ENCODE assay signal across 13 cellular contexts in genomic region chr1:10401281-10401680, GRCh38. TPM values are rescaled to one million over a fixed set of nuclear protein-coding genes. Genes with fewer than 3 reads are reported as not detected.
DNase-seq lines count a peak whose midpoint lies in the region; ATAC-seq and TF ChIP-seq lines count a peak whose summit lies in the region.
"Had no signal": no experiment of that assay in that cellular context is flagged by ENCODE, and none has a peak within 500 bp of the region (broad histone marks: within the 10 kb centered on the region; RNA-seq: fewer than 3 reads in every experiment).

No MANE protein-coding gene starts in this region.

- peaks cover 32% of the 10 kb centered on the region for H4K20me1 ChIP-seq in neural progenitor cell (ENCODE audit: low read depth)

- H3K27me3 ChIP-seq in neural progenitor cell = no peaks in the 10 kb centered on the region
- H3K27me3 ChIP-seq: brain microvascular endothelial cell had no signal

- intact Hi-C loops in Calu3 (cut with micrococcal nuclease; ENCODE audit: unreplicated experiment) = no loop called here

- CTCF ChIA-PET in Calu3 (lab: Charles Lee) = no interaction called here

- H3K4me2 ChIP-seq in neural progenitor cell = peak overlapping the region; percentile 4

- H3K9me3 Mint-ChIP-seq in Calu3 (ENCODE audit: low read depth, unreplicated experiment) (no peaks in the 10 kb centered on the region), neural progenitor cell (no peaks in the 10 kb centered on the region)
- H3K9me3 Mint-ChIP-seq: stimulated activated naive B cell treated with anti-CD40 and anti-IgM and Interleukin-4, amounts not matched to agents 10 μg/mL and 1 μg/mL and 100 μg/mL, for 72 hours had no signal

- TF ChIP-seq CTCF in Calu3 (IDR thresholded peaks at IDR 0.05; ENCODE audit: unreplicated experiment) = no peak
- no peak for TF ChIP-seq CTCF in neural progenitor cell (IDR thresholded peaks at IDR 0.05)

- H3K4me1 Mint-ChIP-seq in Calu3 (ENCODE audit: low read depth, unreplicated experiment) = no peaks in the 10 kb centered on the region
- H3K4me1 Mint-ChIP-seq in neural progenitor cell = peaks cover 27% of the 10 kb centered on the region

- no TSS peak for BruUV-seq in Calu3 (replicated peaks; lab: Mats Ljungman, UMichigan)

- H3K36me3 ChIP-seq in neural progenitor cell = peaks cover 17% of the 10 kb centered on the region

- H2AFZ ChIP-seq in neural progenitor cell (replicated peaks) = no peak overlapping the region

- H3K36me3 Mint-ChIP-seq in Calu3 (ENCODE audit: insufficient read depth, unreplicated experiment) = peaks cover 56% of the 10 kb centered on the region
- H3K36me3 Mint-ChIP-seq in neural progenitor cell = peaks cover 35% of the 10 kb centered on the region

- H3K27me3 Mint-ChIP-seq in Calu3 (ENCODE audit: unreplicated experiment) (no peaks in the 10 kb centered on the region), neural progenitor cell (ENCODE audit: insufficient read depth, low read depth) (peaks cover 12% of the 10 kb centered on the region)
- H3K27me3 Mint-ChIP-seq: stimulated activated naive B cell treated with anti-CD40 and anti-IgM and Interleukin-4, amounts not matched to agents 10 μg/mL and 1 μg/mL and 100 μg/mL, for 72 hours had no signal

- no peak overlapping the region for H3K9ac ChIP-seq in neural progenitor cell

- H3K27ac Mint-ChIP-seq in Calu3 (ENCODE audit: unreplicated experiment) = peak overlapping the region; percentile 56
- H3K27ac Mint-ChIP-seq in neural progenitor cell = no peak overlapping the region
- H3K27ac Mint-ChIP-seq: stimulated activated naive B cell treated with anti-CD40 and anti-IgM and Interleukin-4, amounts not matched to agents 10 μg/mL and 1 μg/mL and 100 μg/mL, for 72 hours had no signal

- H3F3A ChIP-seq in neural progenitor cell (ENCODE audit: low read depth) = peaks cover 25% of the 10 kb centered on the region

- peaks cover 57% of the 10 kb centered on the region for H3K79me2 ChIP-seq in neural progenitor cell (ENCODE audit: low read depth)

- no peak overlapping the region for H3K27ac ChIP-seq in neural progenitor cell
- H3K27ac ChIP-seq: brain microvascular endothelial cell had no signal

- no peaks in the 10 kb centered on the region for H3K9me3 ChIP-seq in neural progenitor cell (ENCODE audit: low read depth)

- H3K4me1 ChIP-seq in neural progenitor cell = peaks cover 10% of the 10 kb centered on the region

- H3K4me3 ChIP-seq in neural progenitor cell = no peak overlapping the region

- DNase-seq in Calu3 (no peak), NCI-H226 (peak; percentile 27), fibroblast of gingiva (ENCODE audit: low read depth) (peak; percentile 75), neural progenitor cell (ENCODE audit: low spot score) (no peak), NCI-H524 (lab: John Stamatoyannopoulos, UW) (no peak), SIG-M5 treated with dmso at 0.1 percent for 504 hours (lab: John Stamatoyannopoulos, UW; ENCODE audit: unreplicated experiment) (no peak), NCI-H2227 treated with DMSO at 0.1 percent for 48 hours (lab: John Stamatoyannopoulos, UW) (no peak)
- DNase-seq: brain microvascular endothelial cell; NCI-H524 treated with DMSO at 0.1 percent for 48 hours; stimulated activated CD4-positive, alpha-beta T cell treated with anti-CD3 and anti-CD28 coated beads, Interleukin-1b, Interleukin-23, amount 100 ng/mL, for 48 hours; stimulated activated naive B cell treated with anti-CD40 and anti-IgM and Interleukin-4, amounts not matched to agents 10 μg/mL and 1 μg/mL and 100 μg/mL, for 72 hours had no signal

- peak overlapping the region; percentile 26 for H3K4me3 Mint-ChIP-seq in Calu3 (ENCODE audit: low read depth, unreplicated experiment)
- peak overlapping the region; percentile 96 for H3K4me3 Mint-ChIP-seq in neural progenitor cell

- ATAC-seq in HG02840 (IDR thresholded peaks at IDR 0.05; ENCODE audit: low FRiP score, unreplicated experiment) = no peak
- ATAC-seq: stimulated activated naive B cell treated with anti-CD40 and anti-IgM and Interleukin-4, amounts not matched to agents 10 μg/mL and 1 μg/mL and 100 μg/mL, for 72 hours had no signal

RNA-seq across cellular contexts. Expression of gene PGD, which starts 2.4 kb away (rescaled TPM):
- 142 and 155 TPM in 2 replicates for total RNA-seq in Calu3 (2022)
- total RNA-seq in neural progenitor cell (ENCODE audit: low replicate concordance) = 207 and 265 TPM in 2 replicates

RNA-seq across cellular contexts. Expression of gene CENPS, which starts 29.0 kb away (rescaled TPM):
- total RNA-seq in Calu3 (2022) (18.0 and 21.3 TPM in 2 replicates), neural progenitor cell (ENCODE audit: low replicate concordance) (16.2 and 17.6 TPM in 2 replicates)

RNA-seq across cellular contexts. Expression of gene CORT, which starts 48.5 kb away (rescaled TPM):
- total RNA-seq in Calu3 (2022) = 0.73 TPM in 1 of 2 replicates, not detected in the other
- 1.3 TPM in 1 of 2 replicates, not detected in the other for total RNA-seq in neural progenitor cell (ENCODE audit: low replicate concordance)
- total RNA-seq: kidney epithelial cell had no signal

Comparison
In these comparisons a context has a peak if more than half of its experiments do, and no peak if none do; other contexts are left out.
1. DNase-seq: peak in NCI-H226 (single experiment) and fibroblast of gingiva (single experiment); none in Calu3 (single experiment), neural progenitor cell (single experiment), NCI-H524 (0 of 2), SIG-M5 treated with dmso at 0.1 percent for 504 hours (single experiment) and NCI-H2227 treated with DMSO at 0.1 percent for 48 hours (single experiment).